In the genomic region with DNA sequence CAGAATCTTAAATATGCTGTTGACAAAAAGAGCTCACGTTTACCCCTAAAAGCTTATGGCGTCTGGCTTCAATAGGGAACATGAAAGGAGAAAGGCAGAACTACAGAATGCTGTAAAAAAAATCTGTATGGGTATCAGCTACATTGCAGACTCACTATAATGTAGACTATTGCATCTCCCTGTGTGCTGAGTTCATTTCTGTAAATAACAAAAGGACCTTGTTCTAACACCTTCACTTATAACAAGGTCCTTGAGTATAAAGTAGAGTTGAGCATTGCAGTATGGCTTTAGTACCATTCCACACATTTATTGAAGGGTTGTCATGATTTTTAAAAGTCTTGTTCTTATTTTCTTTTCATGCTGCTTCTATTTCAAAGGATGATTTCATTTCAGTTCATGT, we compare ENCODE assay signal across 31 cellular contexts.
"Had no signal": no experiment of that assay in that cellular context is flagged by ENCODE, and none has a peak within 500 bp of the region (broad histone marks: within the 10 kb centered on the region; RNA-seq: fewer than 3 reads in every experiment).

No MANE protein-coding gene starts in this region.

- H3K27me3 ChIP-seq: adrenal gland, body of pancreas, brain microvascular endothelial cell, breast epithelium had no signal

- H3K4me3 ChIP-seq: adrenal gland, body of pancreas, breast epithelium had no signal

- DNase-seq: activated B cell treated with CpG ODN at 0.5 μM for 24 hours; activated CD4-positive, alpha-beta memory T cell treated with anti-CD3 and anti-CD28 coated beads for 36 hours; activated CD4-positive, alpha-beta T cell treated with anti-CD3 and anti-CD28 coated beads for 4 hours; activated CD4-positive, alpha-beta T cell treated with anti-CD3 and anti-CD28 coated beads, Interleukin-2, amount 10 ng/mL, durations not matched to agents 24 days and 14 days; activated CD4-positive, alpha-beta T cell treated with anti-CD3 and anti-CD28 coated beads, Interleukin-2, amount 50 U/mL, for 1 hour; activated CD4-positive, alpha-beta T cell treated with anti-CD3 and anti-CD28 coated beads, Interleukin-2, amount 50 U/mL, for 4 hours; activated CD4-positive, CD25-positive, alpha-beta regulatory T cell treated with anti-CD3 and anti-CD28 coated beads, Interleukin-2, amount 50 U/mL, for 72 hours; activated CD8-positive, alpha-beta memory T cell treated with anti-CD3 and anti-CD28 coated beads, Interleukin-2, amount 50 U/mL, for 4 hours; activated CD8-positive, alpha-beta T cell treated with anti-CD3 and anti-CD28 coated beads for 36 hours; activated effector memory CD4-positive, alpha-beta T cell treated with anti-CD3 and anti-CD28 coated beads, Interleukin-2, amount 50 U/mL, for 16 hours; activated gamma-delta T cell treated with Interleukin-2 at 50 U/mL for 16 hours; activated naive CD4-positive, alpha-beta T cell; activated naive CD4-positive, alpha-beta T cell treated with anti-CD3 and anti-CD28 coated beads for 36 hours; activated naive CD4-positive, alpha-beta T cell treated with anti-CD3 and anti-CD28 coated beads, Interleukin-2, amount 50 U/mL, for 16 hours; activated naive CD8-positive, alpha-beta T cell treated with anti-CD3 and anti-CD28 coated beads for 36 hours; activated T-cell treated with anti-CD3 and anti-CD28 coated beads for 4 hours; activated T-cell treated with anti-CD3 and anti-CD28 coated beads, Interleukin-2, amount 50 U/mL, for 1 hour; activated T-cell treated with anti-CD3 and anti-CD28 coated beads, Interleukin-2, amount 50 U/mL, for 4 hours; activated T-cell treated with anti-CD3 and anti-CD28 coated beads, Interleukin-2, amount 50 U/mL, for 72 hours; amniotic stem cell; aorta; body of pancreas; brain microvascular endothelial cell; central memory CD4-positive, alpha-beta T cell; T-cell; T-helper 17 cell had no signal

- H3K27ac ChIP-seq: adrenal gland, body of pancreas, brain microvascular endothelial cell, breast epithelium, VCaP had no signal

- H3K36me3 ChIP-seq: adrenal gland, brain microvascular endothelial cell, breast epithelium had no signal

- ATAC-seq: activated CD8-positive, alpha-beta T cell treated with anti-CD3 and anti-CD28 coated beads for 36 hours; activated naive CD4-positive, alpha-beta T cell treated with anti-CD3 and anti-CD28 coated beads, Interleukin-2, amount 50 U/mL, for 72 hours; activated T-cell treated with anti-CD3 and anti-CD28 coated beads, Interleukin-2, amount 50 U/mL, for 4 hours; activated T-cell treated with anti-CD3 and anti-CD28 coated beads, Interleukin-2, amount 50 U/mL, for 72 hours; activated T-helper 17 cell treated with anti-CD3 and anti-CD28 coated beads, Interleukin-2, amount 50 U/mL, for 72 hours; body of pancreas; T-cell; T-helper 17 cell had no signal

- H3K4me1 ChIP-seq: body of pancreas, breast epithelium had no signal

- H3K9me3 ChIP-seq: adrenal gland, body of pancreas, breast epithelium had no signal
